19 cellular contexts compared by ENCODE assay signal in the genomic region with DNA sequence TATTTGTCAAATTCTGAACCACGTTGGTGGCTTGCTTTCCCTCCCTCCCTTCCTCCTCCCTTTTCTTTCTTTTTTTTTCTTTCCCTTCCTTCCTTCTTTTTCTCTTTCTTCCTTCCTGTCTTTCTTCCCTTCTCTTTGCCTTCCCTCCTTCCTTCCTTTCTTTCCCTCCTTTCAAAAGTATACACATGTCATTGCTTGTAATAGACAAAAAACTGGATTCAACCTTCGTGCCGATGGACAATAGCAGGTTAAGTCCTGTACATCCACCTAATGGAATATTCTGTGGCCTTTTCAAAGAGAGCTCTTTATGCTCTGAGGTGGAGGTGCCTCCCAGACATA.
"Had no signal": no experiment of that assay in that cellular context is flagged by ENCODE, and none has a peak within 500 bp of the region (broad histone marks: within the 10 kb centered on the region; RNA-seq: fewer than 3 reads in every experiment).

No MANE protein-coding gene starts in this region.

- H3K9me3 ChIP-seq: gastrocnemius medialis, left ventricle myocardium inferior, spleen, testis had no signal

- DNase-seq: activated CD4-positive, alpha-beta T cell treated with anti-CD3 and anti-CD28 coated beads, Interleukin-2, amount 50 U/mL, for 4 hours; activated CD8-positive, alpha-beta memory T cell treated with anti-CD3 and anti-CD28 coated beads for 24 hours; activated CD8-positive, alpha-beta memory T cell treated with anti-CD3 and anti-CD28 coated beads, Interleukin-2, amount 50 U/mL, for 4 hours; activated naive CD8-positive, alpha-beta T cell treated with anti-CD3 and anti-CD28 coated beads for 36 hours; activated T-cell treated with anti-CD3 and anti-CD28 coated beads, Interleukin-2, amount 50 U/mL, for 24 hours; central memory CD4-positive, alpha-beta T cell; effector memory CD4-positive, alpha-beta T cell; gastrocnemius medialis; hypothalamus; left ventricle myocardium inferior; occipital lobe; spleen; stimulated activated CD4-positive, alpha-beta T cell treated with anti-CD3 and anti-CD28 coated beads, Interleukin-4, amount 100 ng/mL, for 1 hour; stimulated activated naive CD4-positive, alpha-beta T cell; T-helper 1 cell; testis had no signal

- H3K27me3 ChIP-seq: gastrocnemius medialis, spleen, testis had no signal

- H3K9me3 Mint-ChIP-seq: activated naive CD8-positive, alpha-beta T cell treated with anti-CD3 and anti-CD28 coated beads for 36 hours; activated T-cell treated with anti-CD3 and anti-CD28 coated beads, Interleukin-2, amount 50 U/mL, for 24 hours; activated T-helper 17 cell treated with anti-CD3 and anti-CD28 coated beads, Interleukin-2, amount 50 U/mL, for 72 hours; neural crest cell had no signal

- H3K27ac Mint-ChIP-seq: activated naive CD8-positive, alpha-beta T cell treated with anti-CD3 and anti-CD28 coated beads for 36 hours; activated T-cell treated with anti-CD3 and anti-CD28 coated beads, Interleukin-2, amount 50 U/mL, for 24 hours; activated T-helper 17 cell treated with anti-CD3 and anti-CD28 coated beads, Interleukin-2, amount 50 U/mL, for 72 hours had no signal

- H3K36me3 Mint-ChIP-seq: activated naive CD8-positive, alpha-beta T cell treated with anti-CD3 and anti-CD28 coated beads for 36 hours had no signal

- H3K4me3 ChIP-seq: gastrocnemius medialis, left ventricle myocardium inferior, spleen, testis had no signal

- H3K27me3 Mint-ChIP-seq: activated naive CD8-positive, alpha-beta T cell treated with anti-CD3 and anti-CD28 coated beads for 36 hours had no signal

- H3K27ac ChIP-seq: gastrocnemius medialis, left ventricle myocardium inferior, testis had no signal

- ATAC-seq: activated T-helper 17 cell treated with anti-CD3 and anti-CD28 coated beads, Interleukin-2, amount 50 U/mL, for 72 hours; esophagus mucosa; gastrocnemius medialis had no signal

- H3K36me3 ChIP-seq: gastrocnemius medialis, left ventricle myocardium inferior, spleen had no signal

- H3K4me1 Mint-ChIP-seq: activated naive CD8-positive, alpha-beta T cell treated with anti-CD3 and anti-CD28 coated beads for 36 hours; activated T-helper 17 cell treated with anti-CD3 and anti-CD28 coated beads, Interleukin-2, amount 50 U/mL, for 72 hours had no signal

- H3K4me3 Mint-ChIP-seq: activated naive CD8-positive, alpha-beta T cell treated with anti-CD3 and anti-CD28 coated beads for 36 hours; activated T-cell treated with anti-CD3 and anti-CD28 coated beads, Interleukin-2, amount 50 U/mL, for 24 hours; activated T-helper 17 cell treated with anti-CD3 and anti-CD28 coated beads, Interleukin-2, amount 50 U/mL, for 72 hours; neural crest cell had no signal

- H3K4me1 ChIP-seq: gastrocnemius medialis, left ventricle myocardium inferior, testis had no signal
